ENCODE assay signal across 9 cellular contexts in the genomic region with DNA sequence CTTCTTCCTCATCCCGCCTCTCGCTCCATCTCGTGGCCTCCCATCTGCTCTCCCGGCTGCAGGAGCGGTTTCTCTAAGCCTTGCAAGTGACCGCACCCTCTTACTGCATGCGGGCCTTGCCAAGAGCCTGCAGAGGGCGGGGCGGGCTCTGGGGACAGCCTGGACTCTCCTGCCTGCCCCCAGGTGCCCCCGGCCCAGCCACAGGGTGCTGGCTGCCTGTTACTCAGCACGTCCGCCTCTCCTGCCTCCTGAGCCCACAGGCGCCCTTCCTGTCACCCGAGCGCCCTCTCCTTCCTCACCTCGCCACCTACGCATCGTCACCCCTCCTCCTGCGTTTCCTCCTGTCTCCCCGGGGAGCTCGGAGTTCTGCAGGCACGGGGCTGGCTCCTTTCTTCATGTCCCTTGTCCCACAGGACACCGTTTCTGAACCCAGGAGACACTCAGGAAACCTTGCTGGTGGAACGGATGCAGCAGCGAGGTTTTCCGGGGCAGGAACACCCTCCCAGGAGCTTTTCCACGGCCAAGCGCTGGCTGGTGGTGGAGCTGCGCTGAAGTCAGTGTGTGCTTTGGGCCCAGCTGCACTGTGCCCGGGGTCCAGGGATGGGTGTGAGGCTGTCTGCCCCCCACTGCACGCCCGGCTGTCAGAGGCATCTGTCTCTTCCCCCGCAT. TPM values are rescaled to one million over a fixed set of nuclear protein-coding genes. Genes with fewer than 3 reads are reported as not detected.
DNase-seq lines count a peak whose midpoint lies in the region; ATAC-seq, FAIRE-seq and TF ChIP-seq lines count a peak whose summit lies in the region.
"Had no signal": no experiment of that assay in that cellular context is flagged by ENCODE, and none has a peak within 500 bp of the region (broad histone marks: within the 10 kb centered on the region; RNA-seq: fewer than 3 reads in every experiment).

No MANE protein-coding gene starts in this region.

- peak; percentile 58 to 78 for ATAC-seq in A549
- ATAC-seq in HG03469 (IDR thresholded peaks at IDR 0.05; ENCODE audit: unreplicated experiment): peak; percentile 31
- ATAC-seq in activated CD4-positive, CD25-positive, alpha-beta regulatory T cell treated with anti-CD3 and anti-CD28 coated beads, Interleukin-2, amount 50 U/mL, for 24 hours: peak; percentile 52 to 56

- H3K36me3 Mint-ChIP-seq in dendritic cell treated with granulocyte-macrophage colony-stimulating factor and Interleukin-4, amounts not matched to agents 40 ng/mL and 50 ng/mL, for 4 days (ENCODE audit: low read depth): peaks cover 20% of the 10 kb centered on the region
- H3K36me3 Mint-ChIP-seq in neural crest cell (ENCODE audit: low read depth): peaks cover 4% of the 10 kb centered on the region

- H3K9me3 Mint-ChIP-seq in dendritic cell treated with granulocyte-macrophage colony-stimulating factor and Interleukin-4, amounts not matched to agents 40 ng/mL and 50 ng/mL, for 4 days: peaks cover 10% of the 10 kb centered on the region
- H3K9me3 Mint-ChIP-seq in neural crest cell: no peaks in the 10 kb centered on the region

- H3K27ac Mint-ChIP-seq in dendritic cell treated with granulocyte-macrophage colony-stimulating factor and Interleukin-4, amounts not matched to agents 40 ng/mL and 50 ng/mL, for 4 days: peak overlapping the region; percentile 95
- H3K27ac Mint-ChIP-seq in neural crest cell (ENCODE audit: unreplicated experiment): peak overlapping the region; percentile 78

- H3K9me3 ChIP-seq in A549: peaks cover 7% of the 10 kb centered on the region; the same call in 1 of the 3 replicates
- H3K9me3 ChIP-seq in tibial nerve: peaks cover 0 to 10% (median 0%) of the 10 kb centered on the region in 4 donors

- peak overlapping the region; percentile 25; the same call in 2 of the 3 replicates for H3K4me3 ChIP-seq in A549
- peak overlapping the region in 3 of 4 donors; percentile 7 to 31 (median 28) for H3K4me3 ChIP-seq in tibial nerve

- peak overlapping the region; percentile 85 for H3K4me2 ChIP-seq in A549

- TF ChIP-seq POLR2A in A549 (IDR thresholded peaks at IDR 0.05; ENCODE audit: low read length): no peak
- no peak for TF ChIP-seq POLR2A in tibial nerve (IDR thresholded peaks at IDR 0.05)

- TF ChIP-seq CTCF in A549 (IDR thresholded peaks at IDR 0.05) (no peak), neural crest cell (conservative IDR thresholded peaks at IDR 0.05) (no peak), tibial nerve (IDR thresholded peaks at IDR 0.05) (no peak)

- intact Hi-C loops in dendritic cell treated with granulocyte-macrophage colony-stimulating factor and Interleukin-4, amounts not matched to agents 40 ng/mL and 50 ng/mL, for 4 days (cut with micrococcal nuclease): loop anchor here (10.0 kb wide), 1 partner anchor 74 kb away; no protein-coding TSS in a partner anchor

- H3K36me3 ChIP-seq in tibial nerve: peaks cover 0 to 11% (median 0%) of the 10 kb centered on the region in 3 donors

- DNase-seq in A549 (ENCODE audit: low read depth in 1 of 2, low spot score in 1 of 2): peak; percentile 36 to 81
- peak; percentile 62 for DNase-seq in GM19239 (ENCODE audit: insufficient read length, low spot score)
- DNase-seq in neural crest cell (ENCODE audit: low read depth, low spot score): no peak
- DNase-seq in tibial nerve (ENCODE audit: low spot score in 2 of 2): peak; percentile 22 to 40
- DNase-seq in COR-L47 (lab: John Stamatoyannopoulos, UW): no peak

- 39% methylated on average over 28 of the region's 33 CpGs for WGBS in A549 (ENCODE audit: missing lambda C conversion rate)
- 51 to 66% methylated on average over 29 to 33 of the region's 33 CpGs for WGBS in tibial nerve, 2 donors

- POLR2A ChIA-PET in A549 (lab: Yijun Ruan, JAX): interaction anchor here (2.0 kb wide), 1 partner anchor 77 kb away, joined by 7 read pairs; no protein-coding TSS in a partner anchor

- H3K4me1 ChIP-seq in A549: peaks cover 84% of the 10 kb centered on the region
- peaks cover 0 to 53% (median 36%) of the 10 kb centered on the region in 4 donors for H3K4me1 ChIP-seq in tibial nerve

- peak in 1 of 2 experiments; percentile 36; a peak in 3 of 5 replicates for TF ChIP-seq RAD21 in A549 (conservative IDR thresholded peaks at IDR 0.05 in 1 of 2, IDR thresholded peaks at IDR 0.05 in 1 of 2)

- CTCF ChIA-PET in A549 (lab: Yijun Ruan, JAX): interaction anchor here (0.6 to 8.5 kb wide), 11 partner anchors 9 to 962 kb away, joined by 3 to 61 read pairs (median 5); a partner anchor contains a TSS

- FAIRE-seq in A549 (lab: Jason Lieb, UNC) (no peak), GM19239 (lab: Jason Lieb, UNC) (no peak)

- H3K27me3 Mint-ChIP-seq in dendritic cell treated with granulocyte-macrophage colony-stimulating factor and Interleukin-4, amounts not matched to agents 40 ng/mL and 50 ng/mL, for 4 days: no peaks in the 10 kb centered on the region
- H3K27me3 Mint-ChIP-seq in neural crest cell (ENCODE audit: low read depth): no peaks in the 10 kb centered on the region

- H3K27ac ChIP-seq in A549: peak overlapping the region; percentile 89 to 92
- H3K27ac ChIP-seq in tibial nerve: peak overlapping the region in 1 of 4 donors; percentile 68
- H3K27ac ChIP-seq: C4-2B had no signal

- TF ChIP-seq EP300 in A549 (IDR thresholded peaks at IDR 0.05) (no peak), tibial nerve (IDR thresholded peaks at IDR 0.05) (no peak)

- no peaks in the 10 kb centered on the region for H3K27me3 ChIP-seq in tibial nerve

- H3K4me3 Mint-ChIP-seq in dendritic cell treated with granulocyte-macrophage colony-stimulating factor and Interleukin-4, amounts not matched to agents 40 ng/mL and 50 ng/mL, for 4 days: peak overlapping the region; percentile 63
- no peak overlapping the region for H3K4me3 Mint-ChIP-seq in neural crest cell

- H3K4me1 Mint-ChIP-seq in dendritic cell treated with granulocyte-macrophage colony-stimulating factor and Interleukin-4, amounts not matched to agents 40 ng/mL and 50 ng/mL, for 4 days (ENCODE audit: low read depth): peaks cover 77% of the 10 kb centered on the region
- peaks cover 44% of the 10 kb centered on the region for H3K4me1 Mint-ChIP-seq in neural crest cell

TF ChIP-seq in A549, 52 proteins besides CTCF, POLR2A, EP300 and RAD21:
- TF ChIP-seq RNF2 (IDR thresholded peaks at IDR 0.05; ENCODE audit: borderline replicate concordance, low read depth): no peak
- TF ChIP-seq MAFK (IDR thresholded peaks at IDR 0.05; ENCODE audit: partially characterized antibody): no peak
- TF ChIP-seq, protein P1, sequence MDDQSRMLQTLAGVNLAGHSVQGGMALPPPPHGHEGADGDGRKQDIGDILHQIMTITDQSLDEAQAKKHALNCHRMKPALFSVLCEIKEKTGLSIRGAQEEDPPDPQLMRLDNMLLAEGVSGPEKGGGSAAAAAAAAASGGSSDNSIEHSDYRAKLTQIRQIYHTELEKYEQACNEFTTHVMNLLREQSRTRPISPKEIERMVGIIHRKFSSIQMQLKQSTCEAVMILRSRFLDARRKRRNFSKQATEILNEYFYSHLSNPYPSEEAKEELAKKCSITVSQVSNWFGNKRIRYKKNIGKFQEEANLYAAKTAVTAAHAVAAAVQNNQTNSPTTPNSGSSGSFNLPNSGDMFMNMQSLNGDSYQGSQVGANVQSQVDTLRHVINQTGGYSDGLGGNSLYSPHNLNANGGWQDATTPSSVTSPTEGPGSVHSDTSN (IDR thresholded peaks at IDR 0.05): no peak
- TF ChIP-seq, protein P2, sequence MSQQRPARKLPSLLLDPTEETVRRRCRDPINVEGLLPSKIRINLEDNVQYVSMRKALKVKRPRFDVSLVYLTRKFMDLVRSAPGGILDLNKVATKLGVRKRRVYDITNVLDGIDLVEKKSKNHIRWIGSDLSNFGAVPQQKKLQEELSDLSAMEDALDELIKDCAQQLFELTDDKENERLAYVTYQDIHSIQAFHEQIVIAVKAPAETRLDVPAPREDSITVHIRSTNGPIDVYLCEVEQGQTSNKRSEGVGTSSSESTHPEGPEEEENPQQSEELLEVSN (IDR thresholded peaks at IDR 0.05; ENCODE audit: borderline replicate concordance, low read depth): peak; percentile 62; the same call in 1 of the 2 replicates
- no peak for TF ChIP-seq SREBF2 (IDR thresholded peaks at IDR 0.05)
- no peak for TF ChIP-seq CHD2 (IDR thresholded peaks at IDR 0.05; ENCODE audit: low read length, partially characterized antibody)
- TF ChIP-seq, protein P3, sequence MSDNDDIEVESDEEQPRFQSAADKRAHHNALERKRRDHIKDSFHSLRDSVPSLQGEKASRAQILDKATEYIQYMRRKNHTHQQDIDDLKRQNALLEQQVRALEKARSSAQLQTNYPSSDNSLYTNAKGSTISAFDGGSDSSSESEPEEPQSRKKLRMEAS (IDR thresholded peaks at IDR 0.05): peak; percentile 66

RNA-seq across cellular contexts. Expression of a gene that starts 28.5 kb away (rescaled TPM):
- polyA plus RNA-seq in A549 (2011; rRNA removed) (37.8 and 44.4 TPM in 2 replicates), A549 (2017; fragmentation: RNase III; extraction: RNeasy Plus Mini Kit Qiagen cat#74134 plus additional on column Dnase treatment) (66.4 to 78.8 TPM (median 66.9 TPM) in 3 replicates)
- 146 and 175 TPM in 2 replicates for polyA plus RNA-seq in A549 (2012; cell fraction: cytosol; rRNA removed)
- 151 and 164 TPM in 2 replicates for polyA plus RNA-seq in A549 (2012; cell fraction: nucleus; rRNA removed)
- polyA minus RNA-seq in A549 (2011; rRNA and poly(A)+ RNA removed): 26.0 and 43.0 TPM in 2 replicates
- total RNA-seq in neural crest cell (16.2 and 17.3 TPM in 2 replicates), tibial nerve (10 to 100 TPM; 29.0 to 56.7 (median 34.5) TPM)

Comparison
In these comparisons a context has a peak if more than half of its experiments do, and no peak if none do; other contexts are left out.
1. DNase-seq: peak in A549 (2 of 2), GM19239 (single experiment) and tibial nerve (2 of 2); none in neural crest cell (single experiment) and COR-L47 (single experiment).
2. Peak in every context shown above with its lines, with median percentiles within 50 percentile points of each other: ATAC-seq.